Comparison of ENCODE assay signal across 11 cellular contexts in the genomic region with DNA sequence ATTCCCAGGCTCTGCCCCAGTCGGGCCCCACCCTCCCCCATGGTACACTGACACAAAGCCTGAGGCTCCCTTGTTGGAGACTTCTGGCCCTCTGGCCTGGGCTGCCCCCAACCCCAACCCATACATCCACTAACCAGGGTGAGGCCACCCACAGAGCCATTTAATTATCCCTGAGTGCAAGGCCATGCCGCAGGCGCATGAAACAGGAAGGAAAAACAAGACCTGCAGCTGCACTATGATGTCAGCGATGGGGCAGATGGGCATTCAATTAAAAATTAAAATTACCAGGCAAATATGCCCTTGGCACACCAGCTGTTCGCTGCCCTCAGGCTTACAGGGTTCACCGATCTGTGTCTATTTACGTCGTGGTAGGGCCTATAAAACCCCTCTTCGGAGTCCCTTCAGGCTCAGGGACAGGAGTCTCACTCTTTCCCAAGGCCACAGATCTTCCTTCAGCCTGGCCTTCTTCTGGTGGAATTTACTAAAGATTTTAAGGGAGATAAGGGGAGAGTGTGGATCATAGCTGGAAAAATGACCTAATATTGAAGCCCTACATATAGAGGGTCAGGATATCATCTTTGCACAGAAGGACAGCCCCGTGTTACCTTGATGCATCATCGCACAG. TPM values are rescaled to one million over a fixed set of nuclear protein-coding genes. Genes with fewer than 3 reads are reported as not detected.
DNase-seq lines count a peak whose midpoint lies in the region; ATAC-seq and TF ChIP-seq lines count a peak whose summit lies in the region.
"Had no signal": no experiment of that assay in that cellular context is flagged by ENCODE, and none has a peak within 500 bp of the region (broad histone marks: within the 10 kb centered on the region; RNA-seq: fewer than 3 reads in every experiment).

No MANE protein-coding gene starts in this region.

- no peaks in the 10 kb centered on the region for H3K36me3 Mint-ChIP-seq in glutamatergic neuron (ENCODE audit: unreplicated experiment)

- DNase-seq in COR-L47 (lab: John Stamatoyannopoulos, UW) (peak; percentile 68), NCI-H1092 (lab: John Stamatoyannopoulos, UW) (peak; percentile 91), NCI-H82 treated with DMSO at 0.1 percent for 48 hours (lab: John Stamatoyannopoulos, UW; ENCODE audit: unreplicated experiment) (peak; percentile 54), glutamatergic neuron (peak; percentile 69), NCI-H1048 (lab: John Stamatoyannopoulos, UW) (no peak)
- no peak for DNase-seq in effector memory CD4-positive, alpha-beta T cell
- DNase-seq in activated CD4-positive, CD25-positive, alpha-beta regulatory T cell treated with anti-CD3 and anti-CD28 coated beads, Interleukin-2, amount 50 U/mL, for 72 hours: no peak
- DNase-seq: stimulated activated CD4-positive, alpha-beta T cell treated with anti-CD3 and anti-CD28 coated beads, Interleukin-15, amount 100 ng/mL, for 24 hours had no signal

- H3K27me3 Mint-ChIP-seq in glutamatergic neuron (ENCODE audit: unreplicated experiment): peaks cover 16% of the 10 kb centered on the region

- no peak overlapping the region for H3K27ac ChIP-seq in effector memory CD4-positive, alpha-beta T cell (ENCODE audit: insufficient read depth, low read length, poor library complexity, severe bottlenecking)
- H3K27ac ChIP-seq: C4-2B had no signal

- no peak overlapping the region for H3K4me3 ChIP-seq in effector memory CD4-positive, alpha-beta T cell (ENCODE audit: insufficient read depth, low read depth, low read length, poor library complexity, severe bottlenecking)

- no peaks in the 10 kb centered on the region for H3K36me3 ChIP-seq in effector memory CD4-positive, alpha-beta T cell (ENCODE audit: control insufficient read depth, insufficient read depth, low read length)

- peaks cover 17% of the 10 kb centered on the region for H3K9me3 Mint-ChIP-seq in glutamatergic neuron (ENCODE audit: unreplicated experiment)
- H3K9me3 Mint-ChIP-seq: neural crest cell had no signal

- H3K9me3 ChIP-seq in effector memory CD4-positive, alpha-beta T cell (ENCODE audit: control insufficient read depth, low read length): no peaks in the 10 kb centered on the region

- peak overlapping the region; percentile 93 for H3K27ac Mint-ChIP-seq in glutamatergic neuron (ENCODE audit: unreplicated experiment)

- H3K4me1 ChIP-seq in effector memory CD4-positive, alpha-beta T cell (ENCODE audit: control insufficient read depth, insufficient read depth, low read length, poor library complexity, severe bottlenecking): peaks cover 14% of the 10 kb centered on the region

- no peak for TF ChIP-seq CTCF in glutamatergic neuron (IDR thresholded peaks at IDR 0.05; ENCODE audit: partially characterized antibody, unreplicated experiment)

- peaks cover 29% of the 10 kb centered on the region for H3K4me1 Mint-ChIP-seq in glutamatergic neuron (ENCODE audit: low read depth, unreplicated experiment)

- no peaks in the 10 kb centered on the region for H3K27me3 ChIP-seq in effector memory CD4-positive, alpha-beta T cell (replicated peaks; ENCODE audit: control insufficient read depth, insufficient read depth, low read length, poor library complexity, severe bottlenecking)

- ATAC-seq in HG03139 (IDR thresholded peaks at IDR 0.05; ENCODE audit: unreplicated experiment): no peak

- H3K4me3 Mint-ChIP-seq in glutamatergic neuron (ENCODE audit: unreplicated experiment): peak overlapping the region; percentile 14
- H3K4me3 Mint-ChIP-seq: neural crest cell had no signal

RNA-seq across cellular contexts. Expression of a gene that starts 29.6 kb away (rescaled TPM):
- total RNA-seq in glutamatergic neuron (ENCODE audit: unreplicated experiment): 37.2 TPM

RNA-seq across cellular contexts. Expression of a gene that starts 44.7 kb away (rescaled TPM):
- total RNA-seq in glutamatergic neuron (ENCODE audit: unreplicated experiment): 1.3 TPM

RNA-seq across cellular contexts. Expression of a gene that starts 50.6 kb away (rescaled TPM):
- 3.5 TPM for total RNA-seq in glutamatergic neuron (ENCODE audit: unreplicated experiment)

Comparison
In these comparisons a context has a peak if more than half of its experiments do, and no peak if none do; other contexts are left out.
1. DNase-seq: peak in COR-L47 (single experiment), NCI-H1092 (single experiment), NCI-H82 treated with DMSO at 0.1 percent for 48 hours (single experiment) and glutamatergic neuron (single experiment); none in NCI-H1048 (single experiment), effector memory CD4-positive, alpha-beta T cell (0 of 3) and activated CD4-positive, CD25-positive, alpha-beta regulatory T cell treated with anti-CD3 and anti-CD28 coated beads, Interleukin-2, amount 50 U/mL, for 72 hours (single experiment).